16 cellular contexts compared by ENCODE assay signal in the genomic region with DNA sequence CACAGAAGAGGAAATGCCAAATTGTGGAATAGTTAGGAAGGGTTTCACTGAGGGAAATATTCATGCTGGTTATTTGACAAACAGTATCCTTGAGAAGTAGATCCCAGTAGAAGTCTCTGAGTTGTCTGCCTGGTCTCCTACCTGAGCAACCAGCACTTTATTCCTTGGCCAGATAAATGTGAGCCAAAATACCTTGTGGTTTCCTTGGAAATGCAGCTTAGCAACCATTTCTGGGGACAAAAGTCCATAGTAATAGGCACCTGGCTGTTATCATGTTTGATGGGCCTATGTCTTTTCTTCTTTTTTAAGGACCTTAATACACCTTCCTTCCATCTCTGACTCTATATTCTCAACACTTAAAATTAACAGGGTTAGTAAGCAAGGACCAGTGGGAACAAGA.
"Had no signal": no experiment of that assay in that cellular context is flagged by ENCODE, and none has a peak within 500 bp of the region (broad histone marks: within the 10 kb centered on the region; RNA-seq: fewer than 3 reads in every experiment).

No MANE protein-coding gene starts in this region.

- H3K27ac Mint-ChIP-seq: activated naive CD4-positive, alpha-beta T cell treated with anti-CD3 and anti-CD28 coated beads, Interleukin-2, amount 50 U/mL, for 24 hours; nephron progenitor cell had no signal

- H3K9me3 Mint-ChIP-seq: activated naive CD4-positive, alpha-beta T cell treated with anti-CD3 and anti-CD28 coated beads, Interleukin-2, amount 50 U/mL, for 24 hours; nephron progenitor cell had no signal

- H3K4me1 ChIP-seq: uterus had no signal

- H3K4me3 Mint-ChIP-seq: activated naive CD4-positive, alpha-beta T cell treated with anti-CD3 and anti-CD28 coated beads, Interleukin-2, amount 50 U/mL, for 24 hours; nephron progenitor cell had no signal

- H3K4me3 ChIP-seq: suprapubic skin, transverse colon, uterus had no signal

- H3K4me1 Mint-ChIP-seq: activated naive CD4-positive, alpha-beta T cell treated with anti-CD3 and anti-CD28 coated beads, Interleukin-2, amount 50 U/mL, for 24 hours had no signal

- H3K27ac ChIP-seq: suprapubic skin, transverse colon, uterus, WERI-Rb-1 had no signal

- H3K36me3 Mint-ChIP-seq: activated naive CD4-positive, alpha-beta T cell treated with anti-CD3 and anti-CD28 coated beads, Interleukin-2, amount 50 U/mL, for 24 hours had no signal

- H3K27me3 ChIP-seq: suprapubic skin, transverse colon, uterus had no signal

- H3K36me3 ChIP-seq: suprapubic skin, transverse colon, uterus, WERI-Rb-1 had no signal

- DNase-seq: activated CD4-positive, alpha-beta T cell treated with anti-CD3 and anti-CD28 coated beads, Interleukin-2, amount 50 U/mL, for 48 hours; activated gamma-delta T cell; dermis blood vessel endothelial cell; effector memory CD4-positive, alpha-beta T cell; hippocampal formation; midbrain; nephron progenitor cell; nucleus accumbens; posterior cingulate gyrus; stimulated activated naive CD8-positive, alpha-beta T cell treated with anti-CD3 and anti-CD28 coated beads, Interleukin-15, Interleukin-2, amounts not matched to agents 100 U/mL and 50 U/mL, for 24 hours; T-helper 2 cell; transverse colon; uterus; WERI-Rb-1 had no signal

- H3K9me3 ChIP-seq: suprapubic skin, transverse colon, uterus had no signal
